30 cellular contexts compared by ENCODE assay signal in genomic region chr3:170441412-170441811, GRCh38. TPM values are rescaled to one million over a fixed set of nuclear protein-coding genes. Genes with fewer than 3 reads are reported as not detected.
"Had no signal": no experiment of that assay in that cellular context is flagged by ENCODE, and none has a peak within 500 bp of the region (broad histone marks: within the 10 kb centered on the region; RNA-seq: fewer than 3 reads in every experiment).

No MANE protein-coding gene starts in this region.

- ATAC-seq: activated CD4-positive, alpha-beta T cell treated with anti-CD3 and anti-CD28 coated beads for 36 hours; activated T-cell treated with anti-CD3 and anti-CD28 coated beads, Interleukin-2, amount 50 U/mL, for 4 hours; activated T-helper 17 cell treated with anti-CD3 and anti-CD28 coated beads, Interleukin-2, amount 50 U/mL, for 72 hours; effector memory CD8-positive, alpha-beta T cell; foreskin keratinocyte; gastrocnemius medialis; T-cell had no signal

- H3K27ac ChIP-seq: brain microvascular endothelial cell, coronary artery, esophagus muscularis mucosa, foreskin keratinocyte, gastrocnemius medialis had no signal

- H3K4me3 ChIP-seq: coronary artery, esophagus muscularis mucosa, gastrocnemius medialis had no signal

- H3K9me3 Mint-ChIP-seq: activated CD4-positive, alpha-beta memory T cell treated with anti-CD3 and anti-CD28 coated beads for 36 hours; activated CD4-positive, alpha-beta T cell treated with anti-CD3 and anti-CD28 coated beads, Interleukin-2, amount 10 ng/mL, durations not matched to agents 24 days and 14 days; activated T-cell treated with anti-CD3 and anti-CD28 coated beads, Interleukin-2, amount 50 U/mL, for 4 hours; activated T-helper 17 cell treated with anti-CD3 and anti-CD28 coated beads, Interleukin-2, amount 50 U/mL, for 72 hours; central memory CD8-positive, alpha-beta T cell; dendritic cell treated with granulocyte-macrophage colony-stimulating factor and Interleukin-4, amounts not matched to agents 40 ng/mL and 50 ng/mL, for 4 days; effector memory CD8-positive, alpha-beta T cell; T-cell; T-helper 1 cell treated with Interleukin-12 subunit alpha and Interleukin-12 subunit beta and Interleukin-4 antibody, amounts not matched to agents 30 μg/mL and 1 μg/mL, for 36 hours had no signal

- H3K4me1 Mint-ChIP-seq: activated T-helper 17 cell treated with anti-CD3 and anti-CD28 coated beads, Interleukin-2, amount 50 U/mL, for 72 hours; central memory CD8-positive, alpha-beta T cell; T-cell had no signal

- H3K27me3 ChIP-seq: brain microvascular endothelial cell, esophagus muscularis mucosa, foreskin keratinocyte, gastrocnemius medialis had no signal

- H3K36me3 Mint-ChIP-seq: activated CD4-positive, alpha-beta memory T cell treated with anti-CD3 and anti-CD28 coated beads for 36 hours; activated naive CD8-positive, alpha-beta T cell; T-cell had no signal

- H3K4me3 Mint-ChIP-seq: activated CD4-positive, alpha-beta memory T cell treated with anti-CD3 and anti-CD28 coated beads for 36 hours; activated CD4-positive, alpha-beta T cell treated with anti-CD3 and anti-CD28 coated beads for 36 hours; activated CD4-positive, alpha-beta T cell treated with anti-CD3 and anti-CD28 coated beads, Interleukin-2, amount 10 ng/mL, durations not matched to agents 24 days and 14 days; activated naive CD8-positive, alpha-beta T cell; activated T-cell treated with anti-CD3 and anti-CD28 coated beads, Interleukin-2, amount 50 U/mL, for 4 hours; activated T-helper 17 cell treated with anti-CD3 and anti-CD28 coated beads, Interleukin-2, amount 50 U/mL, for 72 hours; central memory CD8-positive, alpha-beta T cell; dendritic cell treated with granulocyte-macrophage colony-stimulating factor and Interleukin-4, amounts not matched to agents 40 ng/mL and 50 ng/mL, for 4 days; effector memory CD8-positive, alpha-beta T cell; T-cell; T-helper 1 cell treated with Interleukin-12 subunit alpha and Interleukin-12 subunit beta and Interleukin-4 antibody, amounts not matched to agents 30 μg/mL and 1 μg/mL, for 36 hours had no signal

- DNase-seq: activated CD4-positive, alpha-beta memory T cell treated with anti-CD3 and anti-CD28 coated beads for 36 hours; activated CD4-positive, alpha-beta T cell treated with anti-CD3 and anti-CD28 coated beads for 36 hours; activated CD4-positive, alpha-beta T cell treated with anti-CD3 and anti-CD28 coated beads, Interleukin-2, amount 10 ng/mL, durations not matched to agents 24 days and 14 days; activated CD4-positive, CD25-positive, alpha-beta regulatory T cell; activated CD4-positive, CD25-positive, alpha-beta regulatory T cell treated with anti-CD3 and anti-CD28 coated beads, Interleukin-2, amount 50 U/mL, for 72 hours; activated CD8-positive, alpha-beta memory T cell treated with anti-CD3 and anti-CD28 coated beads for 24 hours; activated effector memory CD4-positive, alpha-beta T cell treated with Interleukin-2 at 50 U/mL for 16 hours; activated gamma-delta T cell treated with Interleukin-2 at 50 U/mL for 16 hours; activated naive CD4-positive, alpha-beta T cell treated with anti-CD3 and anti-CD28 coated beads, Interleukin-2, amount 50 U/mL, for 16 hours; activated naive CD4-positive, alpha-beta T cell treated with Interleukin-2 at 50 U/mL for 16 hours; activated T-cell treated with anti-CD3 and anti-CD28 coated beads, Interleukin-2, amount 50 U/mL, for 4 hours; anterior cingulate cortex; brain microvascular endothelial cell; effector CD4-positive, alpha-beta T cell; effector memory CD8-positive, alpha-beta T cell; erythroblast; foreskin keratinocyte; gastrocnemius medialis; glutamatergic neuron; SW 1271; T-cell; T1000 had no signal

- H3K27ac Mint-ChIP-seq: activated CD4-positive, alpha-beta memory T cell treated with anti-CD3 and anti-CD28 coated beads for 36 hours; activated CD4-positive, alpha-beta T cell treated with anti-CD3 and anti-CD28 coated beads for 36 hours; activated CD4-positive, alpha-beta T cell treated with anti-CD3 and anti-CD28 coated beads, Interleukin-2, amount 10 ng/mL, durations not matched to agents 24 days and 14 days; activated naive CD8-positive, alpha-beta T cell; activated T-helper 17 cell treated with anti-CD3 and anti-CD28 coated beads, Interleukin-2, amount 50 U/mL, for 72 hours; dendritic cell treated with granulocyte-macrophage colony-stimulating factor and Interleukin-4, amounts not matched to agents 40 ng/mL and 50 ng/mL, for 4 days; effector memory CD8-positive, alpha-beta T cell; T-cell; T-helper 1 cell treated with Interleukin-12 subunit alpha and Interleukin-12 subunit beta and Interleukin-4 antibody, amounts not matched to agents 30 μg/mL and 1 μg/mL, for 36 hours had no signal

RNA-seq across cellular contexts. Expression of gene CLDN11, which starts 22.7 kb away (rescaled TPM):
- total RNA-seq: activated CD4-positive, alpha-beta memory T cell treated with anti-CD3 and anti-CD28 coated beads for 36 hours; activated CD4-positive, alpha-beta T cell treated with anti-CD3 and anti-CD28 coated beads for 36 hours; activated CD4-positive, alpha-beta T cell treated with anti-CD3 and anti-CD28 coated beads, Interleukin-2, amount 10 ng/mL, durations not matched to agents 24 days and 14 days; activated T-helper 17 cell treated with anti-CD3 and anti-CD28 coated beads, Interleukin-2, amount 50 U/mL, for 72 hours; T-helper 2 cell treated with Interferon-gamma antibody and Interleukin-4, amounts not matched to agents 100 ng/mL and 5 ng/mL, for 36 hours had no signal
